Comparison of ENCODE assay signal across 28 cellular contexts in genomic region chr16:12403746-12404658, GRCh38.
DNase-seq lines count a peak whose midpoint lies in the region; ATAC-seq, FAIRE-seq and TF ChIP-seq lines count a peak whose summit lies in the region.
"Had no signal": no experiment of that assay in that cellular context is flagged by ENCODE, and none has a peak within 500 bp of the region (broad histone marks: within the 10 kb centered on the region; RNA-seq: fewer than 3 reads in every experiment).

No MANE protein-coding gene starts in this region.

- intact Hi-C loops in GM12878 (cut with micrococcal nuclease; ENCODE audit: unreplicated experiment) = no loop called here
- intact Hi-C loops in esophagus muscularis mucosa (cut with DNase I) = no loop called here

- POLR2A ChIA-PET in GM12878 (lab: Charles Lee) = interaction anchor here (0.6 to 1.3 kb wide), 2 partner anchors 9 to 53 kb away, joined by 3 read pairs; no protein-coding TSS in a partner anchor

- H3K36me3 ChIP-seq in BLaER1 (peaks cover 42% of the 10 kb centered on the region), GM23338 (ENCODE audit: insufficient read depth) (no peaks in the 10 kb centered on the region), GM12878 (ENCODE audit: control insufficient read depth in 2 of 2, insufficient read depth in 2 of 2, low read length in 1 of 2) (peaks cover 11 to 12% of the 10 kb centered on the region in 2 experiments; a peak in 3 of 4 replicates), esophagus muscularis mucosa (peaks cover 8 to 25% (median 15%) of the 10 kb centered on the region in 4 donors)
- H3K36me3 ChIP-seq: colonic mucosa had no signal

- H3K27ac Mint-ChIP-seq in GM23338 = no peak overlapping the region
- H3K27ac Mint-ChIP-seq: activated T-cell treated with anti-CD3 and anti-CD28 coated beads, Interleukin-2, amount 50 U/mL, for 72 hours; immature natural killer cell; memory B cell; T-cell had no signal

- H3K4me2 ChIP-seq in BLaER1 (peak overlapping the region; percentile 84), GM23338 (no peak overlapping the region), GM12878 (ENCODE audit: control insufficient read depth, insufficient read depth) (no peak overlapping the region)
- H3K4me2 ChIP-seq: KMS-11 had no signal

- no TSS peak for BruUV-seq in GM12878 (replicated peaks; lab: Mats Ljungman, UMichigan)

- H3K4me1 ChIP-seq in BLaER1 = peaks cover 58% of the 10 kb centered on the region
- H3K4me1 ChIP-seq in GM23338 (ENCODE audit: insufficient read depth) = no peaks in the 10 kb centered on the region
- H3K4me1 ChIP-seq in GM12878 (ENCODE audit: control insufficient read depth, insufficient read depth, low read length) = peaks cover 17% of the 10 kb centered on the region
- no peaks in the 10 kb centered on the region for H3K4me1 ChIP-seq in esophagus muscularis mucosa
- H3K4me1 ChIP-seq: colonic mucosa, psoas muscle had no signal

- TF ChIP-seq POLR2A in GM12878 (IDR thresholded peaks at IDR 0.05; ENCODE audit: low read depth, low read length) (no peak), esophagus muscularis mucosa (IDR thresholded peaks at IDR 0.05; ENCODE audit: low read depth) (no peak)

- H3K4me3 ChIP-seq in BLaER1 = peak overlapping the region; percentile 2; the same call in 1 of the 2 replicates
- no peak overlapping the region for H3K4me3 ChIP-seq in GM23338
- H3K4me3 ChIP-seq in GM12878 = no peak overlapping the region
- no peak overlapping the region for H3K4me3 ChIP-seq in esophagus muscularis mucosa
- H3K4me3 ChIP-seq: colonic mucosa, psoas muscle had no signal

- peaks cover 2% of the 10 kb centered on the region; the same call in 1 of the 3 replicates for H3K36me3 Mint-ChIP-seq in GM23338 (ENCODE audit: low read depth)

- H3K27ac ChIP-seq in BLaER1 (peak overlapping the region; percentile 86), GM23338 (ENCODE audit: low read depth) (no peak overlapping the region), GM12878 (ENCODE audit: control insufficient read depth, insufficient read depth) (peak overlapping the region; percentile 22), esophagus muscularis mucosa (replicated peaks in 1 of 4) (no peak overlapping the region)
- H3K27ac ChIP-seq: colonic mucosa, foreskin keratinocyte, KMS-11, psoas muscle had no signal

- FAIRE-seq in GM12878 (lab: Jason Lieb, UNC) = no peak

- in situ Hi-C loops in GM12878 (cut with MboI) = no loop called here

- peaks cover 7% of the 10 kb centered on the region for H3K27me3 Mint-ChIP-seq in GM23338 (ENCODE audit: insufficient read depth, low read depth, poor library complexity)
- H3K27me3 Mint-ChIP-seq: memory B cell, T-cell had no signal

- 90% methylated on average over 16 of the region's 16 CpGs for WGBS in GM12878 (ENCODE audit: insufficient coverage, insufficient replicate concordance, low lambda C conversion rate, missing lambda C conversion rate)
- WGBS in esophagus muscularis mucosa = 76% methylated on average over 10 of the region's 16 CpGs

- no peaks in the 10 kb centered on the region for H3F3A ChIP-seq in GM23338 (replicated peaks; ENCODE audit: low read depth)

- no peaks in the 10 kb centered on the region for H3K27me3 ChIP-seq in BLaER1
- H3K27me3 ChIP-seq in GM23338 (ENCODE audit: insufficient read depth) = no peaks in the 10 kb centered on the region
- no peaks in the 10 kb centered on the region for H3K27me3 ChIP-seq in GM12878 (replicated peaks in 1 of 2; ENCODE audit: control insufficient read depth in 2 of 2, insufficient read depth in 2 of 2, low read length in 1 of 2)
- no peaks in the 10 kb centered on the region for H3K27me3 ChIP-seq in esophagus muscularis mucosa
- H3K27me3 ChIP-seq: colonic mucosa, foreskin keratinocyte had no signal

- H3K9me2 ChIP-seq in GM23338 (ENCODE audit: insufficient read depth) = no peaks in the 10 kb centered on the region

- peak overlapping the region; percentile 46; the same call in 1 of the 2 replicates for H3K9ac ChIP-seq in BLaER1
- H3K9ac ChIP-seq in GM12878 (ENCODE audit: control insufficient read depth, insufficient read depth, low read length) = no peak overlapping the region
- H3K9ac ChIP-seq: KMS-11 had no signal

- no peak for TF ChIP-seq CTCF in GM23338 (conservative IDR thresholded peaks at IDR 0.05; ENCODE audit: low read depth in 2 of 2)
- no peak for TF ChIP-seq CTCF in GM12878 (IDR thresholded peaks at IDR 0.05 in 2 of 3, conservative IDR thresholded peaks at IDR 0.05 in 1 of 3; ENCODE audit: control insufficient read depth in 2 of 3, extremely low read depth in 1 of 3, insufficient read depth in 1 of 3, low read depth in 3 of 3, low read length in 3 of 3)
- no peak for TF ChIP-seq CTCF in esophagus muscularis mucosa (IDR thresholded peaks at IDR 0.05)

- H3K9me3 ChIP-seq in BLaER1 (peaks cover 21% of the 10 kb centered on the region), GM12878 (replicated peaks; ENCODE audit: control insufficient read depth, insufficient read depth, low read length) (no peaks in the 10 kb centered on the region), esophagus muscularis mucosa (no peaks in the 10 kb centered on the region)
- H3K9me3 ChIP-seq: colonic mucosa, psoas muscle had no signal

- DNase-seq in GM23338 (ENCODE audit: low spot score) = peak; percentile 35
- no peak for DNase-seq in GM12878 (ENCODE audit: low read depth, low spot score)
- peak; percentile 49 for DNase-seq in medulla oblongata (ENCODE audit: extremely low spot score)
- DNase-seq in esophagus muscularis mucosa (ENCODE audit: extremely low spot score) = no peak
- no peak for DNase-seq in NCI-H1694 (lab: John Stamatoyannopoulos, UW)
- DNase-seq: activated CD4-positive, CD25-positive, alpha-beta regulatory T cell; activated naive CD4-positive, alpha-beta T cell treated with anti-CD3 and anti-CD28 coated beads, Interleukin-2, amount 50 U/mL, for 16 hours; activated T-cell treated with anti-CD3 and anti-CD28 coated beads, Interleukin-2, amount 50 U/mL, for 72 hours; colonic mucosa; effector memory CD4-positive, alpha-beta T cell; EL; foreskin keratinocyte; hypothalamus; immature natural killer cell; left colon; NCI-H1436 treated with DMSO at 0.1 percent for 48 hours; NCI-H69; psoas muscle; stimulated activated naive CD4-positive, alpha-beta T cell; T-cell had no signal

- SMC1A ChIA-PET in GM12878 (lab: Charles Lee; ENCODE audit: uncharacterized antibody, unreplicated experiment) = interaction anchor here (0.6 to 1.6 kb wide), 3 partner anchors 12 to 170 kb away, joined by 3 read pairs; no protein-coding TSS in a partner anchor

- RAD21 ChIA-PET in GM12878 (lab: Charles Lee; ENCODE audit: unreplicated experiment) = interaction anchor here (0.5 to 0.8 kb wide), 2 partner anchors 65 to 169 kb away, joined by 3 read pairs; no protein-coding TSS in a partner anchor

- no peaks in the 10 kb centered on the region for H3K79me2 ChIP-seq in GM23338 (replicated peaks; ENCODE audit: insufficient read depth)
- H3K79me2 ChIP-seq in GM12878 (ENCODE audit: control insufficient read depth, insufficient read depth, low read length) = no peaks in the 10 kb centered on the region

- H4K20me1 ChIP-seq in BLaER1 (no peaks in the 10 kb centered on the region), GM23338 (replicated peaks; ENCODE audit: insufficient read depth) (no peaks in the 10 kb centered on the region), GM12878 (ENCODE audit: control insufficient read depth, insufficient read depth) (no peaks in the 10 kb centered on the region)

- no peak overlapping the region for H3K4me3 Mint-ChIP-seq in GM23338
- H3K4me3 Mint-ChIP-seq: activated T-cell treated with anti-CD3 and anti-CD28 coated beads, Interleukin-2, amount 50 U/mL, for 72 hours; CD14-positive monocyte; immature natural killer cell; memory B cell; T-cell had no signal

- peaks cover 4% of the 10 kb centered on the region for H3K4me1 Mint-ChIP-seq in GM23338
- H3K4me1 Mint-ChIP-seq: immature natural killer cell, memory B cell had no signal

- no peak overlapping the region for H2AFZ ChIP-seq in GM23338
- no peak overlapping the region for H2AFZ ChIP-seq in GM12878 (ENCODE audit: control insufficient read depth, low read depth, low read length)

- TF ChIP-seq RAD21 in GM12878 (IDR thresholded peaks at IDR 0.05; ENCODE audit: insufficient read depth, low read depth, low read length) = no peak

- CTCF ChIA-PET in GM12878 (lab: Yijun Ruan, JAX) = interaction anchor here (1.6 kb wide), 1 partner anchor 11 kb away, joined by 5 read pairs; no protein-coding TSS in a partner anchor

- TF ChIP-seq EP300 in GM12878 (IDR thresholded peaks at IDR 0.05; ENCODE audit: borderline replicate concordance in 1 of 2, control insufficient read depth in 1 of 2, low read depth in 2 of 2, low read length in 2 of 2) = no peak
- TF ChIP-seq EP300 in esophagus muscularis mucosa (IDR thresholded peaks at IDR 0.05) = no peak

- ATAC-seq in GM23338 (peak; percentile 75), GM12878 (no peak), GM19328 (IDR thresholded peaks at IDR 0.05; ENCODE audit: unreplicated experiment) (no peak), HG02642 (IDR thresholded peaks at IDR 0.05; ENCODE audit: poor library complexity, unreplicated experiment) (no peak)
- ATAC-seq: activated T-cell treated with anti-CD3 and anti-CD28 coated beads, Interleukin-2, amount 50 U/mL, for 72 hours; esophagus mucosa; foreskin keratinocyte; HCT116; left colon; psoas muscle; T-cell had no signal

- no peaks in the 10 kb centered on the region; the same call in 1 of the 3 replicates for H3K9me3 Mint-ChIP-seq in GM23338
- H3K9me3 Mint-ChIP-seq: activated T-cell treated with anti-CD3 and anti-CD28 coated beads, Interleukin-2, amount 50 U/mL, for 72 hours; CD14-positive monocyte; immature natural killer cell; memory B cell; T-cell had no signal

TF ChIP-seq in GM12878, 131 proteins besides CTCF, POLR2A, EP300 and RAD21 (continues in another document):
- TF ChIP-seq KAT2A (conservative IDR thresholded peaks at IDR 0.05; ENCODE audit: control insufficient read depth, low read depth, low read length) = no peak
- no peak for TF ChIP-seq IKZF1 (conservative IDR thresholded peaks at IDR 0.05)
- no peak for TF ChIP-seq TCF7 (IDR thresholded peaks at IDR 0.05; ENCODE audit: borderline replicate concordance)
- no peak for TF ChIP-seq BHLHE40 (IDR thresholded peaks at IDR 0.05; ENCODE audit: borderline replicate concordance in 1 of 2, low read depth in 2 of 2, low read length in 1 of 2)
- TF ChIP-seq SIN3A (IDR thresholded peaks at IDR 0.05; ENCODE audit: low read depth, low read length) = no peak
- TF ChIP-seq LARP7 (IDR thresholded peaks at IDR 0.05) = no peak
- TF ChIP-seq CHD2 (IDR thresholded peaks at IDR 0.05; ENCODE audit: borderline replicate concordance, low read depth, low read length) = no peak
- TF ChIP-seq ZNF217 (IDR thresholded peaks at IDR 0.05) = no peak
- TF ChIP-seq CREM (IDR thresholded peaks at IDR 0.05; ENCODE audit: low read depth) = no peak
- TF ChIP-seq TAF1 (IDR thresholded peaks at IDR 0.05; ENCODE audit: borderline replicate concordance, low read depth, low read length) = no peak
- no peak for TF ChIP-seq IKZF2 (IDR thresholded peaks at IDR 0.05)
- TF ChIP-seq SREBF1 (IDR thresholded peaks at IDR 0.05; ENCODE audit: low read length) = no peak
- TF ChIP-seq GABPA (IDR thresholded peaks at IDR 0.05; ENCODE audit: low read depth) = no peak
- no peak for TF ChIP-seq BCL11A (IDR thresholded peaks at IDR 0.05; ENCODE audit: low read depth, low read length)

Comparison
In these comparisons a context has a peak if more than half of its experiments do, and no peak if none do; other contexts are left out.
1. H3K27ac ChIP-seq: peak in BLaER1 (single experiment) and GM12878 (single experiment); none in GM23338 (single experiment) and esophagus muscularis mucosa (0 of 4).
2. DNase-seq: peak in GM23338 (single experiment) and medulla oblongata (single experiment); none in GM12878 (single experiment), esophagus muscularis mucosa (single experiment) and NCI-H1694 (single experiment).